25 cellular contexts compared by ENCODE assay signal in genomic region chr10:82674036-82674435, GRCh38.
DNase-seq lines count a peak whose midpoint lies in the region; ATAC-seq, FAIRE-seq and TF ChIP-seq lines count a peak whose summit lies in the region.
"Had no signal": no experiment of that assay in that cellular context is flagged by ENCODE, and none has a peak within 500 bp of the region (broad histone marks: within the 10 kb centered on the region; RNA-seq: fewer than 3 reads in every experiment).

No MANE protein-coding gene starts in this region.

- H3K4me3 Mint-ChIP-seq in MCF 10A (ENCODE audit: unreplicated experiment) = no peak overlapping the region
- H3K4me3 Mint-ChIP-seq: CD14-positive monocyte had no signal

- H3K9me3 ChIP-seq in breast epithelium = peaks cover 0 to 5% of the 10 kb centered on the region in 2 donors
- peaks cover 0 to 17% (median 0%) of the 10 kb centered on the region in 11 donors for H3K9me3 ChIP-seq in heart right ventricle
- H3K9me3 ChIP-seq: BE2C had no signal

- no peak overlapping the region for H3K27ac ChIP-seq in breast epithelium
- no peak overlapping the region for H3K27ac ChIP-seq in heart right ventricle
- H3K27ac ChIP-seq: 22Rv1, RWPE1 had no signal

- peaks cover 6% of the 10 kb centered on the region for H3K36me3 Mint-ChIP-seq in MCF 10A (ENCODE audit: insufficient read depth, unreplicated experiment)
- H3K36me3 Mint-ChIP-seq: CD14-positive monocyte had no signal

- BruUV-seq in MCF 10A (replicated peaks; lab: Mats Ljungman, UMichigan) = no TSS peak

- no peak for FAIRE-seq in bronchial epithelial cell (lab: Jason Lieb, UNC)
- FAIRE-seq: G401.6 had no signal

- no peak overlapping the region for H3K4me3 ChIP-seq in breast epithelium
- H3K4me3 ChIP-seq in bronchial epithelial cell (ENCODE audit: low read depth, low read length) = no peak overlapping the region
- H3K4me3 ChIP-seq in fibroblast of pulmonary artery (replicated peaks; ENCODE audit: low read depth, low read length) = no peak overlapping the region
- H3K4me3 ChIP-seq in heart right ventricle = no peak overlapping the region

- H3K36me3 ChIP-seq in breast epithelium (no peaks in the 10 kb centered on the region), bronchial epithelial cell (ENCODE audit: control insufficient read depth, insufficient read depth, low read length) (no peaks in the 10 kb centered on the region), heart right ventricle (no peaks in the 10 kb centered on the region)

- H3K27me3 ChIP-seq in breast epithelium (no peaks in the 10 kb centered on the region), bronchial epithelial cell (ENCODE audit: control insufficient read depth, insufficient read depth, low read length) (no peaks in the 10 kb centered on the region), heart right ventricle (no peaks in the 10 kb centered on the region)
- H3K27me3 ChIP-seq: BE2C had no signal

- DNase-seq in MCF 10A (ENCODE audit: unreplicated experiment) = peak; percentile 35
- DNase-seq in breast epithelium (ENCODE audit: low spot score in 2 of 2) = no peak
- DNase-seq in bronchial epithelial cell (ENCODE audit: low read depth) = peak; percentile 2
- DNase-seq in fibroblast of pulmonary artery (ENCODE audit: low read depth) = peak; percentile 21
- DNase-seq in Right ventricle myocardium superior = no peak
- DNase-seq in heart right ventricle = no peak
- DNase-seq: ACHN, BE2C, H7, IMR-90, KG1, MM.1S, NCI-H1048, NCI-H1417, NCI-H1694, NCI-H2029 treated with DMSO at 0.1 percent for 48 hours, NCI-H2227 treated with DMSO at 0.1 percent for 48 hours, NCI-H526 treated with DMSO at 0.1 percent for 48 hours, SHP77 treated with DMSO at 0.1 percent for 48 hours had no signal

- no peak for TF ChIP-seq POLR2A in breast epithelium (IDR thresholded peaks at IDR 0.05)

- ATAC-seq in Right ventricle myocardium superior (ENCODE audit: poor library complexity) = no peak
- ATAC-seq in HG03439 (IDR thresholded peaks at IDR 0.05; ENCODE audit: unreplicated experiment) = no peak
- no peak for ATAC-seq in heart right ventricle
- ATAC-seq: Panc1 had no signal

- intact Hi-C loops in MCF 10A (cut with micrococcal nuclease) (no loop called here), breast epithelium (cut with DNase I; ENCODE audit: low total_unique reads) (no loop called here), Right ventricle myocardium superior (cut with DNase I) (no loop called here), heart right ventricle (cut with DNase I) (no loop called here)

- H3K27ac Mint-ChIP-seq in MCF 10A (ENCODE audit: low read depth, unreplicated experiment) = peak overlapping the region; percentile 79
- H3K27ac Mint-ChIP-seq: CD14-positive monocyte had no signal

- no peaks in the 10 kb centered on the region for H3K4me1 ChIP-seq in breast epithelium
- H3K4me1 ChIP-seq in heart right ventricle = no peaks in the 10 kb centered on the region

- POLR2A ChIA-PET in MCF 10A (lab: Yijun Ruan, JAX) = no interaction called here

- no peaks in the 10 kb centered on the region for H3K9me3 Mint-ChIP-seq in MCF 10A (ENCODE audit: unreplicated experiment)

- CTCF ChIA-PET in MCF 10A (lab: Yijun Ruan, JAX) = interaction anchor here (0.6 kb wide), 1 partner anchor 777 kb away, joined by 3 read pairs; no protein-coding TSS in a partner anchor

- TF ChIP-seq CTCF in MCF 10A (IDR thresholded peaks at IDR 0.05; ENCODE audit: unreplicated experiment) = no peak
- TF ChIP-seq CTCF in breast epithelium (IDR thresholded peaks at IDR 0.05) = no peak
- TF ChIP-seq CTCF in bronchial epithelial cell (IDR thresholded peaks at IDR 0.05; ENCODE audit: insufficient read depth, low read length, severe bottlenecking) = no peak
- TF ChIP-seq CTCF in fibroblast of pulmonary artery (IDR thresholded peaks at IDR 0.05; ENCODE audit: low read length, missing control alignments) = no peak
- TF ChIP-seq CTCF in heart right ventricle (IDR thresholded peaks at IDR 0.05) = no peak

- H3K4me1 Mint-ChIP-seq in MCF 10A (ENCODE audit: insufficient read depth, unreplicated experiment) = peaks cover 15% of the 10 kb centered on the region
- H3K4me1 Mint-ChIP-seq: CD14-positive monocyte had no signal

- no peaks in the 10 kb centered on the region for H3K27me3 Mint-ChIP-seq in MCF 10A (ENCODE audit: insufficient read depth, unreplicated experiment)

Comparison
In these comparisons a context has a peak if more than half of its experiments do, and no peak if none do; other contexts are left out.
1. DNase-seq: peak in MCF 10A (single experiment), bronchial epithelial cell (single experiment) and fibroblast of pulmonary artery (single experiment); none in breast epithelium (0 of 2), Right ventricle myocardium superior (single experiment) and heart right ventricle (0 of 2).